In the genomic region with DNA sequence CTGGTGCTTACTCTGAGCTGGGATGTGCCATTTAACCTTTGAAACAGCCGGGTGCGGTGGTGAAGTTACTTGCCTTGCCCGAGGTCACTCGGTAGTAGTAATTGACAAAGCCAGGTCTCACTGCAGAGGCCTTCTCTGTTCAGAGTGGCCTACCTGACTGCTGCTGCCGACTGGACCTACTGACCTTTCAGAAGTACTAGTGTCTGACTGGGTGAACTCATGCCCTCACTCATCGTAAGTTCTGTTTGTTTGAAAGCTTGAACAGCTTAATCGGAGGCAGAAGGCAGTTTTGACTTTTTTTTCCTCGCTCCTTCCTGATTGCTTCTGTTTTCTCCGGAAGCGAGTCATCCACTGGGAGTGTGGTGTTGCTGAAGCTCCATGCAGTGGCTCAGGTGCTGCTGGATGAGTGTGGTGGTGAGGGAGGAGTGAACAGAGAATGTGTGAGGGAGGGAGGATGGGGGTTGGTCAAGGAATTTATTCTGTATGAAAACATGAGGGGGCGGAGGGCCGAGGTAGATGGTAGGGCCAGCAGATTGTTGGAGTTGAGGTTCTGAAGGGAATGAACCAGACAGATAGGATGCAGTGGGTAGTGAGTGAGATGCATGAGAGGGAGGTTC, we compare ENCODE assay signal across 13 cellular contexts. TPM values are rescaled to one million over a fixed set of nuclear protein-coding genes. Genes with fewer than 3 reads are reported as not detected.
DNase-seq lines count a peak whose midpoint lies in the region; ATAC-seq and TF ChIP-seq lines count a peak whose summit lies in the region.
"Had no signal": no experiment of that assay in that cellular context is flagged by ENCODE, and none has a peak within 500 bp of the region (broad histone marks: within the 10 kb centered on the region; RNA-seq: fewer than 3 reads in every experiment).

No MANE protein-coding gene starts in this region.

- TF ChIP-seq CTCF in AG04450 (IDR thresholded peaks at IDR 0.05; ENCODE audit: low read depth, low read length) (no peak), choroid plexus epithelial cell (conservative IDR thresholded peaks at IDR 0.05; ENCODE audit: low read depth, low read length) (no peak)
- TF ChIP-seq CTCF in CD8-positive, alpha-beta T cell (IDR thresholded peaks at IDR 0.05) = no peak

- no peaks in the 10 kb centered on the region for H3K9me3 Mint-ChIP-seq in IgD-negative memory B cell
- no peaks in the 10 kb centered on the region for H3K9me3 Mint-ChIP-seq in CD8-positive, alpha-beta T cell
- H3K9me3 Mint-ChIP-seq: activated naive CD4-positive, alpha-beta T cell treated with anti-CD3 and anti-CD28 coated beads for 36 hours had no signal

- peak overlapping the region; percentile 78 to 99 for H3K9ac ChIP-seq in mucosa of rectum (ENCODE audit: low read depth in 1 of 2, low read length in 2 of 2)

- ATAC-seq in CD8-positive, alpha-beta T cell = no peak
- no peak for ATAC-seq in GM18511 (IDR thresholded peaks at IDR 0.05; ENCODE audit: unreplicated experiment)

- H3K27ac Mint-ChIP-seq in IgD-negative memory B cell = peak overlapping the region; percentile 26 to 48 (median 27)
- no peak overlapping the region for H3K27ac Mint-ChIP-seq in CD8-positive, alpha-beta T cell
- H3K27ac Mint-ChIP-seq: activated naive CD4-positive, alpha-beta T cell treated with anti-CD3 and anti-CD28 coated beads for 36 hours had no signal

- peaks cover 4% of the 10 kb centered on the region for H3K36me3 Mint-ChIP-seq in IgD-negative memory B cell
- peaks cover 6% of the 10 kb centered on the region for H3K36me3 Mint-ChIP-seq in CD8-positive, alpha-beta T cell

- peak overlapping the region; percentile 4 to 78 (median 32) for H3K4me3 Mint-ChIP-seq in IgD-negative memory B cell
- H3K4me3 Mint-ChIP-seq in CD8-positive, alpha-beta T cell = no peak overlapping the region
- H3K4me3 Mint-ChIP-seq: activated naive CD4-positive, alpha-beta T cell treated with anti-CD3 and anti-CD28 coated beads for 36 hours had no signal

- peaks cover 0 to 5% of the 10 kb centered on the region in 2 donors for H3K36me3 ChIP-seq in mucosa of rectum (ENCODE audit: control insufficient read depth in 2 of 2, insufficient read depth in 2 of 2, low read length in 2 of 2)
- no peaks in the 10 kb centered on the region for H3K36me3 ChIP-seq in CD8-positive, alpha-beta T cell (ENCODE audit: insufficient read depth, low read length)
- H3K36me3 ChIP-seq: HAP-1 had no signal

- H3K27ac ChIP-seq in AG04450 (ENCODE audit: low read depth, low read length) = no peak overlapping the region
- peak overlapping the region; percentile 96 to 98 for H3K27ac ChIP-seq in mucosa of rectum (ENCODE audit: low read depth in 2 of 2, low read length in 2 of 2)
- H3K27ac ChIP-seq in CD8-positive, alpha-beta T cell (ENCODE audit: low read depth, low read length) = no peak overlapping the region
- H3K27ac ChIP-seq: testis had no signal

- H3K27me3 ChIP-seq in AG04450 (ENCODE audit: control insufficient read depth, insufficient read depth, low read length) = peaks cover 3% of the 10 kb centered on the region
- no peaks in the 10 kb centered on the region for H3K27me3 ChIP-seq in mucosa of rectum (ENCODE audit: control insufficient read depth in 2 of 2, insufficient read depth in 2 of 2, low read length in 2 of 2)
- H3K27me3 ChIP-seq in CD8-positive, alpha-beta T cell (ENCODE audit: insufficient read depth, low read length) = no peaks in the 10 kb centered on the region
- H3K27me3 ChIP-seq: testis had no signal

- DNase-seq in AG04450 (ENCODE audit: low read depth, low spot score) = peak; percentile 29
- DNase-seq in choroid plexus epithelial cell (ENCODE audit: low read depth) = peak; percentile 57
- DNase-seq in CD8-positive, alpha-beta T cell = no peak
- DNase-seq in stimulated activated CD4-positive, alpha-beta T cell treated with anti-CD3 and anti-CD28 coated beads, Interleukin-4, amount 100 ng/mL, for 4 hours = no peak
- DNase-seq in pons (ENCODE audit: low spot score) = no peak
- DNase-seq: activated naive CD4-positive, alpha-beta T cell treated with anti-CD3 and anti-CD28 coated beads for 36 hours; DMS79 treated with DMSO at 0.1 percent for 48 hours; testis had no signal

- H3K4me1 Mint-ChIP-seq in IgD-negative memory B cell = peaks cover 16 to 29% (median 23%) of the 10 kb centered on the region in 3 donors
- peaks cover 46% of the 10 kb centered on the region for H3K4me1 Mint-ChIP-seq in CD8-positive, alpha-beta T cell (ENCODE audit: low read depth)

- intact Hi-C loops in CD8-positive, alpha-beta T cell (cut with DNase I, micrococcal nuclease) = no loop called here

- CTCF ChIA-PET in AG04450 (lab: Charles Lee) = interaction anchor here (0.5 to 3.0 kb wide), 3 partner anchors 11 to 133 kb away, joined by 4 to 13 read pairs (median 7); a partner anchor contains a TSS
- CTCF ChIA-PET in CD8-positive, alpha-beta T cell (lab: Charles Lee) = interaction anchor here (0.6 to 2.6 kb wide), 5 partner anchors 23 to 1329 kb away, joined by 3 to 9 read pairs (median 5); no protein-coding TSS in a partner anchor

- no peaks in the 10 kb centered on the region for H3K27me3 Mint-ChIP-seq in IgD-negative memory B cell
- H3K27me3 Mint-ChIP-seq in CD8-positive, alpha-beta T cell (ENCODE audit: low read depth) = no peaks in the 10 kb centered on the region

- H3K9me3 ChIP-seq in AG04450 (ENCODE audit: control insufficient read depth, insufficient read depth, low read length) (no peaks in the 10 kb centered on the region), mucosa of rectum (ENCODE audit: control insufficient read depth in 2 of 2, low read length in 2 of 2) (no peaks in the 10 kb centered on the region)
- H3K9me3 ChIP-seq in CD8-positive, alpha-beta T cell (ENCODE audit: low read length) = no peaks in the 10 kb centered on the region
- H3K9me3 ChIP-seq: HAP-1, testis had no signal

- POLR2A ChIA-PET in AG04450 (lab: Yijun Ruan, JAX) = interaction anchor here (1.5 to 1.9 kb wide), 2 partner anchors 9 to 16 kb away, joined by 3 to 4 read pairs; no protein-coding TSS in a partner anchor
- POLR2A ChIA-PET in CD8-positive, alpha-beta T cell (lab: Charles Lee) = no interaction called here

- peaks cover 27 to 48% of the 10 kb centered on the region in 2 donors for H3K4me1 ChIP-seq in mucosa of rectum (ENCODE audit: control insufficient read depth in 2 of 2, insufficient read depth in 2 of 2, low read length in 2 of 2)
- H3K4me1 ChIP-seq in CD8-positive, alpha-beta T cell (ENCODE audit: insufficient read depth, low read length) = peaks cover 24% of the 10 kb centered on the region

- no peak overlapping the region for H3K4me3 ChIP-seq in AG04450 (ENCODE audit: low read depth, low read length)
- no peak overlapping the region for H3K4me3 ChIP-seq in choroid plexus epithelial cell (ENCODE audit: low read depth, low read length)
- peak overlapping the region; percentile 83 to 84 for H3K4me3 ChIP-seq in mucosa of rectum (ENCODE audit: low read length in 2 of 2)
- H3K4me3 ChIP-seq in CD8-positive, alpha-beta T cell (ENCODE audit: low read depth, low read length) = no peak overlapping the region
- H3K4me3 ChIP-seq: HAP-1, testis had no signal

RNA-seq across cellular contexts. Expression of a gene that starts 2.7 kb away (rescaled TPM):
- polyA plus RNA-seq in AG04450 (2011; rRNA removed) = 1.3 and 1.8 TPM in 2 replicates
- 0.37 and 1.7 TPM in 2 replicates for polyA minus RNA-seq in AG04450 (2011; rRNA and poly(A)+ RNA removed)
- polyA plus RNA-seq in IgD-negative memory B cell = 167 TPM
- 10 to 100 TPM; 35.7 to 38.2 TPM for total RNA-seq in CD8-positive, alpha-beta T cell

RNA-seq across cellular contexts. Expression of a gene that starts 10.9 kb away (rescaled TPM):
- 0.62 and 1.0 TPM in 2 replicates for polyA plus RNA-seq in AG04450 (2011; rRNA removed)
- polyA minus RNA-seq in AG04450 (2011; rRNA and poly(A)+ RNA removed) = 0.48 TPM in 1 of 2 replicates, not detected in the other
- 79.1 TPM for polyA plus RNA-seq in IgD-negative memory B cell
- not detected for total RNA-seq in CD8-positive, alpha-beta T cell
- total RNA-seq: activated naive CD4-positive, alpha-beta T cell treated with anti-CD3 and anti-CD28 coated beads for 36 hours had no signal
- polyA plus RNA-seq: neural cell had no signal

RNA-seq across cellular contexts. Expression of a gene that starts 37.0 kb away (rescaled TPM):
- polyA plus RNA-seq in AG04450 (2011; rRNA removed) (0.38 TPM in 1 of 2 replicates, not detected in the other), IgD-negative memory B cell (0.83 TPM)
- polyA minus RNA-seq in AG04450 (2011; rRNA and poly(A)+ RNA removed) = not detected in 2 replicates
- total RNA-seq in CD8-positive, alpha-beta T cell = not detected
- total RNA-seq: activated naive CD4-positive, alpha-beta T cell treated with anti-CD3 and anti-CD28 coated beads for 36 hours had no signal
- polyA plus RNA-seq: neural cell had no signal

RNA-seq across cellular contexts. Expression of a gene that starts 43.1 kb away (rescaled TPM):
- polyA plus RNA-seq in AG04450 (2011; rRNA removed) = 1.4 and 1.6 TPM in 2 replicates
- 1.8 and 2.2 TPM in 2 replicates for polyA minus RNA-seq in AG04450 (2011; rRNA and poly(A)+ RNA removed)
- 0.24 TPM for polyA plus RNA-seq in IgD-negative memory B cell
- not detected for total RNA-seq in CD8-positive, alpha-beta T cell

RNA-seq across cellular contexts. Expression of a gene that starts 48.7 kb away (rescaled TPM):
- polyA plus RNA-seq in AG04450 (2011; rRNA removed) (44.9 and 67.1 TPM in 2 replicates), IgD-negative memory B cell (33.7 TPM)
- 38.1 and 48.7 TPM in 2 replicates for polyA minus RNA-seq in AG04450 (2011; rRNA and poly(A)+ RNA removed)
- 10 to 100 TPM; 12.0 to 13.0 TPM for total RNA-seq in CD8-positive, alpha-beta T cell

Comparison
In these comparisons a context has a peak if more than half of its experiments do, and no peak if none do; other contexts are left out.
1. DNase-seq: peak in AG04450 (single experiment) and choroid plexus epithelial cell (single experiment); none in CD8-positive, alpha-beta T cell (0 of 7), stimulated activated CD4-positive, alpha-beta T cell treated with anti-CD3 and anti-CD28 coated beads, Interleukin-4, amount 100 ng/mL, for 4 hours (0 of 2) and pons (single experiment).
2. H3K27ac ChIP-seq: peak in mucosa of rectum (2 of 2); none in AG04450 (single experiment) and CD8-positive, alpha-beta T cell (single experiment).
3. H3K4me3 ChIP-seq: peak in mucosa of rectum (2 of 2); none in AG04450 (single experiment), choroid plexus epithelial cell (single experiment) and CD8-positive, alpha-beta T cell (single experiment).
4. RNA of a gene that starts 2.7 kb away (polyA plus RNA-seq): 167 TPM in IgD-negative memory B cell (single experiment); 1.3 to 1.8 TPM in AG04450; every median in the first group is over 10 times any median in the second.
5. RNA of a gene that starts 10.9 kb away (polyA plus RNA-seq): 79.1 TPM in IgD-negative memory B cell (single experiment); 0.62 to 1.0 TPM in AG04450; every median in the first group is over 10 times any median in the second.